12 cellular contexts compared by ENCODE assay signal in genomic region chr1:230495021-230495550, GRCh38.
"Had no signal": no experiment of that assay in that cellular context is flagged by ENCODE, and none has a peak within 500 bp of the region (broad histone marks: within the 10 kb centered on the region; RNA-seq: fewer than 3 reads in every experiment).

No MANE protein-coding gene starts in this region.

- DNase-seq: activated effector memory CD4-positive, alpha-beta T cell treated with anti-CD3 and anti-CD28 coated beads, Interleukin-2, amount 50 U/mL, for 16 hours; activated T-cell treated with anti-CD3 and anti-CD28 coated beads, Interleukin-2, amount 50 U/mL, for 4 hours; amniotic stem cell; brain microvascular endothelial cell; kidney; mesendoderm; stimulated activated CD4-positive, alpha-beta T cell treated with anti-CD3 and anti-CD28 coated beads, Interleukin-4, amount 100 ng/mL, for 1 hour; stimulated activated naive CD8-positive, alpha-beta T cell treated with anti-CD3 and anti-CD28 coated beads, Interleukin-15, Interleukin-2, amounts not matched to agents 100 U/mL and 50 U/mL, for 24 hours had no signal

- H3K27ac ChIP-seq: brain microvascular endothelial cell, neural progenitor cell, parathyroid adenoma, testis had no signal

- ATAC-seq: activated naive CD4-positive, alpha-beta T cell treated with anti-CD3 and anti-CD28 coated beads, Interleukin-2, amount 50 U/mL, for 72 hours; stimulated activated naive CD8-positive, alpha-beta T cell treated with anti-CD3 and anti-CD28 coated beads, Interleukin-15, Interleukin-2, amounts not matched to agents 100 U/mL and 50 U/mL, for 24 hours had no signal
